ENCODE assay signal across 10 cellular contexts in genomic region chr5:139787257-139787567, GRCh38. TPM values are rescaled to one million over a fixed set of nuclear protein-coding genes. Genes with fewer than 3 reads are reported as not detected.
DNase-seq lines count a peak whose midpoint lies in the region; ATAC-seq and TF ChIP-seq lines count a peak whose summit lies in the region.
"Had no signal": no experiment of that assay in that cellular context is flagged by ENCODE, and none has a peak within 500 bp of the region (broad histone marks: within the 10 kb centered on the region; RNA-seq: fewer than 3 reads in every experiment).

No MANE protein-coding gene starts in this region.

- no peaks in the 10 kb centered on the region for H3K36me3 ChIP-seq in naive thymus-derived CD4-positive, alpha-beta T cell (ENCODE audit: control insufficient read depth in 2 of 3, insufficient read depth in 3 of 3, low read length in 3 of 3)
- no peaks in the 10 kb centered on the region for H3K36me3 ChIP-seq in H7 (replicated peaks; ENCODE audit: control insufficient read depth, insufficient read depth, low read length)

- H3K27ac Mint-ChIP-seq in stimulated activated naive CD8-positive, alpha-beta T cell treated with anti-CD3 and anti-CD28 coated beads, Interleukin-15, Interleukin-2, amounts not matched to agents 100 ng/mL and 50 ng/mL, for 24 hours: no peak overlapping the region
- H3K27ac Mint-ChIP-seq in activated T-helper 2 cell treated with anti-CD3 and anti-CD28 coated beads, Interferon-gamma antibody, Interleukin-2, Interleukin-4, amounts not matched to agents 10 μg/mL and 5 μg/mL and 100 μg/mL, durations not matched to agents 14 hours and 24 hours and 36 hours: no peak overlapping the region
- no peak overlapping the region for H3K27ac Mint-ChIP-seq in naive thymus-derived CD4-positive, alpha-beta T cell

- no peak for ATAC-seq in stimulated activated naive CD8-positive, alpha-beta T cell treated with anti-CD3 and anti-CD28 coated beads, Interleukin-15, Interleukin-2, amounts not matched to agents 100 U/mL and 50 U/mL, for 24 hours
- ATAC-seq in naive thymus-derived CD4-positive, alpha-beta T cell: no peak

- H3K27ac ChIP-seq in naive thymus-derived CD4-positive, alpha-beta T cell (ENCODE audit: low read depth, low read length): no peak overlapping the region

- peaks cover 20% of the 10 kb centered on the region for H3K27me3 Mint-ChIP-seq in stimulated activated naive CD8-positive, alpha-beta T cell treated with anti-CD3 and anti-CD28 coated beads, Interleukin-15, Interleukin-2, amounts not matched to agents 100 ng/mL and 50 ng/mL, for 24 hours
- peaks cover 30% of the 10 kb centered on the region for H3K27me3 Mint-ChIP-seq in activated T-helper 2 cell treated with anti-CD3 and anti-CD28 coated beads, Interferon-gamma antibody, Interleukin-2, Interleukin-4, amounts not matched to agents 10 μg/mL and 5 μg/mL and 100 μg/mL, durations not matched to agents 14 hours and 24 hours and 36 hours (ENCODE audit: low read depth)
- H3K27me3 Mint-ChIP-seq in naive thymus-derived CD4-positive, alpha-beta T cell: peaks cover 15 to 44% (median 25%) of the 10 kb centered on the region in 5 donors

- no peaks in the 10 kb centered on the region for H3K36me3 Mint-ChIP-seq in stimulated activated naive CD8-positive, alpha-beta T cell treated with anti-CD3 and anti-CD28 coated beads, Interleukin-15, Interleukin-2, amounts not matched to agents 100 ng/mL and 50 ng/mL, for 24 hours (ENCODE audit: low read depth)
- no peaks in the 10 kb centered on the region for H3K36me3 Mint-ChIP-seq in activated T-helper 2 cell treated with anti-CD3 and anti-CD28 coated beads, Interferon-gamma antibody, Interleukin-2, Interleukin-4, amounts not matched to agents 10 μg/mL and 5 μg/mL and 100 μg/mL, durations not matched to agents 14 hours and 24 hours and 36 hours (ENCODE audit: low read depth)
- no peaks in the 10 kb centered on the region for H3K36me3 Mint-ChIP-seq in naive thymus-derived CD4-positive, alpha-beta T cell

- no peaks in the 10 kb centered on the region for H3K4me1 Mint-ChIP-seq in stimulated activated naive CD8-positive, alpha-beta T cell treated with anti-CD3 and anti-CD28 coated beads, Interleukin-15, Interleukin-2, amounts not matched to agents 100 ng/mL and 50 ng/mL, for 24 hours (ENCODE audit: low read depth)
- H3K4me1 Mint-ChIP-seq in activated T-helper 2 cell treated with anti-CD3 and anti-CD28 coated beads, Interferon-gamma antibody, Interleukin-2, Interleukin-4, amounts not matched to agents 10 μg/mL and 5 μg/mL and 100 μg/mL, durations not matched to agents 14 hours and 24 hours and 36 hours (ENCODE audit: low read depth): no peaks in the 10 kb centered on the region
- peaks cover 0 to 7% (median 0%) of the 10 kb centered on the region in 7 donors for H3K4me1 Mint-ChIP-seq in naive thymus-derived CD4-positive, alpha-beta T cell

- POLR2A ChIA-PET in naive thymus-derived CD4-positive, alpha-beta T cell (lab: Charles Lee): interaction anchor here (0.8 kb wide), 1 partner anchor 76 kb away, joined by 3 read pairs; no protein-coding TSS in a partner anchor

- DNase-seq in stimulated activated naive CD8-positive, alpha-beta T cell treated with anti-CD3 and anti-CD28 coated beads, Interleukin-15, Interleukin-2, amounts not matched to agents 100 U/mL and 50 U/mL, for 24 hours: no peak
- no peak for DNase-seq in activated T-helper 2 cell treated with anti-CD3 and anti-CD28 coated beads, Interferon-gamma antibody, Interleukin-2, Interleukin-4, amounts not matched to agents 10 μg/mL and 5 μg/mL and 100 μg/mL, durations not matched to agents 14 hours and 24 hours and 36 hours (ENCODE audit: low spot score)
- no peak for DNase-seq in naive thymus-derived CD4-positive, alpha-beta T cell
- DNase-seq in NCI-H226 (no peak), GM13976 (ENCODE audit: low spot score) (no peak), MV-4-11 (lab: John Stamatoyannopoulos, UW) (no peak), H7 (no peak)
- DNase-seq: NCI-H2081 treated with DMSO at 0.1 percent for 48 hours had no signal

- intact Hi-C loops in activated T-helper 2 cell treated with anti-CD3 and anti-CD28 coated beads, Interferon-gamma antibody, Interleukin-2, Interleukin-4, amounts not matched to agents 10 μg/mL and 5 μg/mL and 100 μg/mL, durations not matched to agents 14 hours and 24 hours and 36 hours (cut with micrococcal nuclease): loop anchor here (1.0 to 2.0 kb wide), 4 partner anchors 57 to 370 kb away; no protein-coding TSS in a partner anchor
- intact Hi-C loops in naive thymus-derived CD4-positive, alpha-beta T cell (cut with micrococcal nuclease): loop anchor here (1.0 kb wide), 4 partner anchors 57 to 370 kb away; no protein-coding TSS in a partner anchor

- in situ Hi-C loops in GM13976 (cut with MboI; ENCODE audit: low sequenced_read_pairs, unreplicated experiment): loop anchor here (10.0 kb wide), 1 partner anchor 68 kb away; no protein-coding TSS in a partner anchor

- H3K9me3 Mint-ChIP-seq in stimulated activated naive CD8-positive, alpha-beta T cell treated with anti-CD3 and anti-CD28 coated beads, Interleukin-15, Interleukin-2, amounts not matched to agents 100 ng/mL and 50 ng/mL, for 24 hours: no peaks in the 10 kb centered on the region
- H3K9me3 Mint-ChIP-seq in activated T-helper 2 cell treated with anti-CD3 and anti-CD28 coated beads, Interferon-gamma antibody, Interleukin-2, Interleukin-4, amounts not matched to agents 10 μg/mL and 5 μg/mL and 100 μg/mL, durations not matched to agents 14 hours and 24 hours and 36 hours: no peaks in the 10 kb centered on the region
- H3K9me3 Mint-ChIP-seq in naive thymus-derived CD4-positive, alpha-beta T cell: peaks cover 0 to 4% (median 0%) of the 10 kb centered on the region in 11 donors

- no peak for TF ChIP-seq CTCF in GM13976 (IDR thresholded peaks at IDR 0.05; ENCODE audit: borderline replicate concordance, control extremely low read depth, extremely low read depth, insufficient read depth, missing control alignments)

- H3K4me3 ChIP-seq in naive thymus-derived CD4-positive, alpha-beta T cell (ENCODE audit: low read length): no peak overlapping the region
- no peak overlapping the region for H3K4me3 ChIP-seq in H7 (ENCODE audit: insufficient read depth, low read depth, low read length)

- CTCF ChIA-PET in naive thymus-derived CD4-positive, alpha-beta T cell (lab: Charles Lee): interaction anchor here (0.7 to 4.2 kb wide), 21 partner anchors 9 to 331 kb away, joined by 3 to 51 read pairs (median 4); no protein-coding TSS in a partner anchor

- H3K4me1 ChIP-seq in naive thymus-derived CD4-positive, alpha-beta T cell (ENCODE audit: control insufficient read depth in 2 of 2, insufficient read depth in 2 of 2, low read length in 2 of 2): peaks cover 4% of the 10 kb centered on the region in 2 donors

- no peaks in the 10 kb centered on the region for H3K9me3 ChIP-seq in naive thymus-derived CD4-positive, alpha-beta T cell (ENCODE audit: control insufficient read depth in 2 of 3, low read length in 3 of 3)

- H3K27me3 ChIP-seq in naive thymus-derived CD4-positive, alpha-beta T cell (ENCODE audit: control insufficient read depth in 2 of 2, insufficient read depth in 2 of 2, low read length in 2 of 2): peaks cover 0 to 6% of the 10 kb centered on the region in 2 donors
- H3K27me3 ChIP-seq in H7 (ENCODE audit: control insufficient read depth, insufficient read depth, low read length): peaks cover 28% of the 10 kb centered on the region

- peak overlapping the region; percentile 80 for H3K4me3 Mint-ChIP-seq in stimulated activated naive CD8-positive, alpha-beta T cell treated with anti-CD3 and anti-CD28 coated beads, Interleukin-15, Interleukin-2, amounts not matched to agents 100 ng/mL and 50 ng/mL, for 24 hours
- peak overlapping the region; percentile 75 for H3K4me3 Mint-ChIP-seq in activated T-helper 2 cell treated with anti-CD3 and anti-CD28 coated beads, Interferon-gamma antibody, Interleukin-2, Interleukin-4, amounts not matched to agents 10 μg/mL and 5 μg/mL and 100 μg/mL, durations not matched to agents 14 hours and 24 hours and 36 hours (ENCODE audit: low read depth)
- H3K4me3 Mint-ChIP-seq in naive thymus-derived CD4-positive, alpha-beta T cell: peak overlapping the region in 8 of 10 donors; percentile 79 to 88 (median 84)

RNA-seq across cellular contexts. Expression of gene PSD2, which starts 8.4 kb away (rescaled TPM):
- not detected in 2 replicates for total RNA-seq in activated T-helper 2 cell treated with anti-CD3 and anti-CD28 coated beads, Interferon-gamma antibody, Interleukin-2, Interleukin-4, amounts not matched to agents 10 μg/mL and 5 μg/mL and 100 μg/mL, durations not matched to agents 14 hours and 24 hours and 36 hours
- under 1 TPM in 2 of 5 experiments, not detected in 3; 0.05 to 0.42 TPM for total RNA-seq in naive thymus-derived CD4-positive, alpha-beta T cell
- polyA plus RNA-seq in naive thymus-derived CD4-positive, alpha-beta T cell: not detected
- 0.10 and 0.33 TPM in 2 replicates for total RNA-seq in H7 (2014; rRNA removed; shearing (Covaris generic))
- total RNA-seq: dermis microvascular lymphatic vessel endothelial cell had no signal
